ENCODE assay signal across 26 cellular contexts in the genomic region with DNA sequence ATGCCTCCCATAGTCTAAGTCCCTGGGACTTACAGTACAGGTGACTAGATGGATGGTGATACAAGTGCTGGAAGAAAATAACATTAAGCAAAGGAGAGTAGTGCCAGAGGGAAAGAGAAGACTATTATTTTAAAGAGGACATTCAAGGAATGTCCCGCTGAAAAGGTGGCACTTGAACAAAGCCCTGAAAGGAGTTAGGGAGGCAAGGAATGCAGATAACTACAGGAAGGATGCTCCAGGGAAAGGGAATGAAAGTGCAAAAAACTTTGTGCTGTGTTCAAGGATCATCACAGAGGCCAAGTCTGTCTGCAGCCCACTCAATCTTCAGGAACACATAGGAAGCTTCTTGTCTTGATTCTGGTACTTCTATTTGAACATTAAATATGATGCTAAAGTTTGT.
"Had no signal": no experiment of that assay in that cellular context is flagged by ENCODE, and none has a peak within 500 bp of the region (broad histone marks: within the 10 kb centered on the region; RNA-seq: fewer than 3 reads in every experiment).

No MANE protein-coding gene starts in this region.

- H3K27ac ChIP-seq: dorsolateral prefrontal cortex, epithelial cell of prostate, gastrocnemius medialis, psoas muscle, sigmoid colon, stomach, thyroid gland, vagina had no signal

- H3K36me3 ChIP-seq: gastrocnemius medialis, thyroid gland, vagina had no signal

- H3K27me3 Mint-ChIP-seq: memory B cell; naive thymus-derived CD4-positive, alpha-beta T cell had no signal

- H3K4me1 ChIP-seq: thyroid gland had no signal

- H3K9me3 ChIP-seq: gastrocnemius medialis, psoas muscle, sigmoid colon, stomach, thyroid gland, vagina had no signal

- H3K27me3 ChIP-seq: dorsolateral prefrontal cortex, gastrocnemius medialis, sigmoid colon, stomach, thyroid gland, vagina had no signal

- ATAC-seq: esophagus mucosa; gastrocnemius medialis; left lobe of liver; naive thymus-derived CD4-positive, alpha-beta T cell; psoas muscle; right cardiac atrium; stimulated activated effector memory CD8-positive, alpha-beta T cell treated with anti-CD3 and anti-CD28 coated beads, Interleukin-12 subunit alpha, Interleukin-12 subunit beta, amount 100 ng/mL, for 72 hours had no signal

- H3K27ac Mint-ChIP-seq: memory B cell; mesothelial cell of epicardium; naive thymus-derived CD4-positive, alpha-beta T cell; nephron; stimulated activated effector memory CD8-positive, alpha-beta T cell treated with anti-CD3 and anti-CD28 coated beads, Interleukin-12 subunit alpha, Interleukin-12 subunit beta, amount 100 ng/mL, for 72 hours had no signal

- H3K9me3 Mint-ChIP-seq: immature natural killer cell; memory B cell; mesothelial cell of epicardium; naive thymus-derived CD4-positive, alpha-beta T cell; nephron; stimulated activated effector memory CD8-positive, alpha-beta T cell treated with anti-CD3 and anti-CD28 coated beads, Interleukin-12 subunit alpha, Interleukin-12 subunit beta, amount 100 ng/mL, for 72 hours had no signal

- H3K4me1 Mint-ChIP-seq: immature natural killer cell; memory B cell; mesothelial cell of epicardium; stimulated activated effector memory CD8-positive, alpha-beta T cell treated with anti-CD3 and anti-CD28 coated beads, Interleukin-12 subunit alpha, Interleukin-12 subunit beta, amount 100 ng/mL, for 72 hours had no signal

- H3K4me3 ChIP-seq: dorsolateral prefrontal cortex, gastrocnemius medialis, lung, psoas muscle, sigmoid colon, stomach, thyroid gland, vagina had no signal

- H3K4me3 Mint-ChIP-seq: immature natural killer cell; memory B cell; mesothelial cell of epicardium; naive thymus-derived CD4-positive, alpha-beta T cell; nephron; stimulated activated effector memory CD8-positive, alpha-beta T cell treated with anti-CD3 and anti-CD28 coated beads, Interleukin-12 subunit alpha, Interleukin-12 subunit beta, amount 100 ng/mL, for 72 hours had no signal

- DNase-seq: dorsolateral prefrontal cortex; effector CD4-positive, alpha-beta T cell; foreskin fibroblast; gastrocnemius medialis; head of caudate nucleus; immature natural killer cell; naive thymus-derived CD4-positive, alpha-beta T cell; nucleus accumbens; psoas muscle; right cardiac atrium; sigmoid colon; stimulated activated CD4-positive, alpha-beta T cell treated with anti-CD3 and anti-CD28 coated beads, Interleukin-2, amount 100 ng/mL, for 24 hours; stimulated activated CD4-positive, alpha-beta T cell treated with anti-CD3 and anti-CD28 coated beads, Interleukin-4, amount 100 ng/mL, for 24 hours; stimulated activated naive CD4-positive, alpha-beta T cell treated with Interleukin-2 at 50 U/mL for 16 hours; stomach; thyroid gland; trophoblast cell had no signal
